ENCODE assay signal across 2 cellular contexts in genomic region chr15:29345549-29346525, GRCh38.
TF ChIP-seq lines count a peak whose summit lies in the region.

No MANE protein-coding gene starts in this region.

TF ChIP-seq in HEK293, 187 proteins besides CTCF, POLR2A, EP300 and RAD21 (continued from another document):
- TF ChIP-seq ZNF837 (tag by site-specific recombination; IDR thresholded peaks at IDR 0.05), result no peak

TF ChIP-seq in H1, 55 proteins besides CTCF, POLR2A, EP300 and RAD21 (continued from another document):
- TF ChIP-seq TAF1 (IDR thresholded peaks at IDR 0.05; ENCODE audit: low read depth, low read length) (peak; percentile 34; the same call in 1 of the 2 replicates), ASH2L (IDR thresholded peaks at IDR 0.05; ENCODE audit: low read length) (peak; percentile 72), TCF12 (IDR thresholded peaks at IDR 0.05; ENCODE audit: low read depth, low read length) (peak; percentile 94), KDM4A (IDR thresholded peaks at IDR 0.05; ENCODE audit: low read depth, low read length, severe bottlenecking) (no peak), RBBP5 (IDR thresholded peaks at IDR 0.05; ENCODE audit: borderline replicate concordance, low read depth, low read length) (peak; percentile 57; the same call in 1 of the 2 replicates), KDM1A (IDR thresholded peaks at IDR 0.05; ENCODE audit: borderline replicate concordance, low read length) (0 out of 2 replicates have a peak, but pooled peaks have one; percentile 13), YY1 (IDR thresholded peaks at IDR 0.05; ENCODE audit: low read depth, low read length) (0 out of 2 replicates have a peak, but pooled peaks have one; percentile 25), SP1 (IDR thresholded peaks at IDR 0.05; ENCODE audit: low read depth, low read length) (peak; percentile 39; the same call in 1 of the 2 replicates)
